In the genomic region with DNA sequence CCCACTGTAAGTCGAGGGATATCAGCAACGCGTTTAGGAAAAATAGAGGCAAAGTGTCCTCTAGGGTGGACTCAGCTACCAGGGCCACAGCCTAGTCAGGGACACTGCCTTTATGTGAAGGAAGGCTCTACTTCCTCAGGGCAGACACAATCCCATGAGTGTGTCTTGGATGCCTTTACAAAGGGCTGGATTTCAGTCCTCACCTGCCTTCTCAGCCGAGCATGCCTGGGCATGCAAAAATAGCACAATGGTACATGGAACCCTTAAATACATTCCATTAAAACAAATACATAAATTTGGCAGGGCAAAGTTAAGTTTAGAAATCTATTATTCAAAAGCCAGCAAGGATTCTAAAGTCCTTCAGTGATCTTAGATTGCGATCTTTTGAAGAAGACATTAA, we compare ENCODE assay signal across 19 cellular contexts. TPM values are rescaled to one million over a fixed set of nuclear protein-coding genes. Genes with fewer than 3 reads are reported as not detected.
DNase-seq lines count a peak whose midpoint lies in the region; ATAC-seq, FAIRE-seq and TF ChIP-seq lines count a peak whose summit lies in the region.
"Had no signal": no experiment of that assay in that cellular context is flagged by ENCODE, and none has a peak within 500 bp of the region (broad histone marks: within the 10 kb centered on the region; RNA-seq: fewer than 3 reads in every experiment).

No MANE protein-coding gene starts in this region.

- H3K9me3 ChIP-seq in breast epithelium (no peaks in the 10 kb centered on the region), psoas muscle (no peaks in the 10 kb centered on the region), stomach (no peaks in the 10 kb centered on the region)
- H3K9me3 ChIP-seq: BLaER1 had no signal

- no peak for TF ChIP-seq EP300 in stomach (IDR thresholded peaks at IDR 0.05)

- TF ChIP-seq CTCF in MCF 10A (IDR thresholded peaks at IDR 0.05; ENCODE audit: unreplicated experiment) (no peak), breast epithelium (IDR thresholded peaks at IDR 0.05) (no peak), bronchial epithelial cell (IDR thresholded peaks at IDR 0.05; ENCODE audit: insufficient read depth, low read length, severe bottlenecking) (no peak), psoas muscle (IDR thresholded peaks at IDR 0.05) (no peak), stomach (IDR thresholded peaks at IDR 0.05) (no peak)

- POLR2A ChIA-PET in MCF 10A (lab: Yijun Ruan, JAX) = no interaction called here

- no peak overlapping the region for H3K4me3 Mint-ChIP-seq in MCF 10A (ENCODE audit: unreplicated experiment)
- H3K4me3 Mint-ChIP-seq: CD14-positive monocyte; CD4-positive, alpha-beta memory T cell had no signal

- FAIRE-seq in bronchial epithelial cell (lab: Jason Lieb, UNC) = no peak
- peak; percentile 13 for FAIRE-seq in islet of Langerhans (lab: Jason Lieb, UNC)
- FAIRE-seq: GM19239, H54 had no signal

- no peaks in the 10 kb centered on the region for H3K36me3 Mint-ChIP-seq in MCF 10A (ENCODE audit: insufficient read depth, unreplicated experiment)
- H3K36me3 Mint-ChIP-seq: CD14-positive monocyte; CD4-positive, alpha-beta memory T cell had no signal

- BruUV-seq in MCF 10A (replicated peaks; lab: Mats Ljungman, UMichigan) = no TSS peak

- H3K27ac Mint-ChIP-seq in MCF 10A (ENCODE audit: low read depth, unreplicated experiment) = no peak overlapping the region
- H3K27ac Mint-ChIP-seq: CD14-positive monocyte; CD4-positive, alpha-beta memory T cell had no signal

- CTCF ChIA-PET in MCF 10A (lab: Yijun Ruan, JAX) = no interaction called here

- H3K27ac ChIP-seq in breast epithelium (no peak overlapping the region), psoas muscle (peak overlapping the region; percentile 51), stomach (no peak overlapping the region)
- H3K27ac ChIP-seq: BLaER1, GM23248 had no signal

- no peaks in the 10 kb centered on the region for H3K27me3 ChIP-seq in breast epithelium
- no peaks in the 10 kb centered on the region for H3K27me3 ChIP-seq in bronchial epithelial cell (ENCODE audit: control insufficient read depth, insufficient read depth, low read length)
- no peaks in the 10 kb centered on the region for H3K27me3 ChIP-seq in psoas muscle (ENCODE audit: insufficient read depth in 3 of 3, low read length in 2 of 3)
- no peaks in the 10 kb centered on the region for H3K27me3 ChIP-seq in stomach

- peak in 1 of 4 donors; percentile 33 for ATAC-seq in psoas muscle

- WGBS in psoas muscle, 3 donors = 69 to 82% (median 72%) methylated on average over 5 of the region's 5 CpGs
- WGBS in stomach, 5 donors = 86 to 96% (median 89%) methylated on average over 4 to 5 of the region's 5 CpGs

- intact Hi-C loops in MCF 10A (cut with micrococcal nuclease) = no loop called here
- intact Hi-C loops in breast epithelium (cut with DNase I; ENCODE audit: low total_unique reads) = no loop called here
- intact Hi-C loops in psoas muscle (cut with DNase I) = no loop called here
- intact Hi-C loops in stomach (cut with DNase I; ENCODE audit: low total_unique reads) = no loop called here

- H3K4me3 ChIP-seq in breast epithelium = no peak overlapping the region
- H3K4me3 ChIP-seq in bronchial epithelial cell (ENCODE audit: low read depth, low read length) = no peak overlapping the region
- no peak overlapping the region for H3K4me3 ChIP-seq in psoas muscle
- no peak overlapping the region for H3K4me3 ChIP-seq in stomach
- H3K4me3 ChIP-seq: BLaER1, GM23248 had no signal

- no peaks in the 10 kb centered on the region for H3K9me3 Mint-ChIP-seq in MCF 10A (ENCODE audit: unreplicated experiment)

- H3K36me3 ChIP-seq in breast epithelium (no peaks in the 10 kb centered on the region), bronchial epithelial cell (ENCODE audit: control insufficient read depth, insufficient read depth, low read length) (no peaks in the 10 kb centered on the region), psoas muscle (ENCODE audit: insufficient read depth in 1 of 2, low read depth in 1 of 2) (no peaks in the 10 kb centered on the region), stomach (no peaks in the 10 kb centered on the region)
- H3K36me3 ChIP-seq: BLaER1 had no signal

- peaks cover 27% of the 10 kb centered on the region for H3K27me3 Mint-ChIP-seq in MCF 10A (ENCODE audit: insufficient read depth, unreplicated experiment)
- H3K27me3 Mint-ChIP-seq: CD4-positive, alpha-beta memory T cell had no signal

- peak; percentile 22 for DNase-seq in MCF 10A (ENCODE audit: unreplicated experiment)
- no peak for DNase-seq in breast epithelium (ENCODE audit: low spot score in 2 of 2)
- DNase-seq in bronchial epithelial cell (ENCODE audit: low read depth) = peak; percentile 67
- DNase-seq in psoas muscle = no peak
- DNase-seq in stomach = no peak
- no peak for DNase-seq in effector CD8-positive, alpha-beta T cell (lab: John Stamatoyannopoulos, UW)
- no peak for DNase-seq in NCI-H146 (lab: John Stamatoyannopoulos, UW)
- DNase-seq: 8988T; CD4-positive, alpha-beta memory T cell; DMS79 treated with DMSO at 0.1 percent for 48 hours; GF-D8; GM23248; HCEC 1CT; IMR-90 had no signal

- H3K4me1 Mint-ChIP-seq in MCF 10A (ENCODE audit: insufficient read depth, unreplicated experiment) = no peaks in the 10 kb centered on the region
- H3K4me1 Mint-ChIP-seq: CD14-positive monocyte; CD4-positive, alpha-beta memory T cell had no signal

- H3K4me1 ChIP-seq in breast epithelium (no peaks in the 10 kb centered on the region), psoas muscle (peaks cover 4% of the 10 kb centered on the region), stomach (no peaks in the 10 kb centered on the region)

- TF ChIP-seq POLR2A in breast epithelium (IDR thresholded peaks at IDR 0.05) (no peak), stomach (IDR thresholded peaks at IDR 0.05) (no peak)

RNA-seq across cellular contexts. Expression of a gene that starts 51.1 kb away (rescaled TPM):
- total RNA-seq in MCF 10A (2022) (17.0 and 19.3 TPM in 2 replicates), breast epithelium (100 to 1,000 TPM in 1 of 3 donors, 10 to 100 TPM in 2; 57.0 to 135 (median 65.2) TPM), bronchial epithelial cell (4.0 and 4.5 TPM in 2 replicates), psoas muscle (100 to 1,000 TPM in 2 of 4 donors, 10 to 100 TPM in 2; 86.5 to 170 (median 120) TPM), stomach (100 to 1,000 TPM in 1 of 5 donors, 10 to 100 TPM in 4; 35.6 to 117 (median 60.3) TPM)
- polyA plus RNA-seq in psoas muscle (10 to 100 TPM in 2 of 3 donors, 1 to 10 TPM in 1; 6.8 to 23.8 (median 23.1) TPM), stomach (1 to 10 TPM; 6.8 to 10.0 (median 8.7) TPM)

Comparison
In these comparisons a context has a peak if more than half of its experiments do, and no peak if none do; other contexts are left out.
1. DNase-seq: peak in MCF 10A (single experiment) and bronchial epithelial cell (single experiment); none in breast epithelium (0 of 2), psoas muscle (0 of 2), stomach (single experiment), effector CD8-positive, alpha-beta T cell (single experiment) and NCI-H146 (single experiment).